8 cellular contexts compared by ENCODE assay signal in genomic region chr2:20667531-20668401, GRCh38. TPM values are rescaled to one million over a fixed set of nuclear protein-coding genes. Genes with fewer than 3 reads are reported as not detected.
DNase-seq lines count a peak whose midpoint lies in the region; ATAC-seq and TF ChIP-seq lines count a peak whose summit lies in the region.

No MANE protein-coding gene starts in this region.

- H3K4me3 ChIP-seq in lower lobe of right lung, result peak overlapping the region; percentile 46
- peak overlapping the region; percentile 45 to 53 for H3K4me3 ChIP-seq in uterus

- TF ChIP-seq CTCF in MCF 10A (IDR thresholded peaks at IDR 0.05; ENCODE audit: unreplicated experiment) (no peak), brain (conservative IDR thresholded peaks at IDR 0.05) (no peak), lower lobe of right lung (IDR thresholded peaks at IDR 0.05) (no peak), uterus (IDR thresholded peaks at IDR 0.05) (no peak)

- CTCF ChIA-PET in MCF 10A (lab: Yijun Ruan, JAX), result interaction anchor here (0.7 to 0.9 kb wide), 2 partner anchors 10 to 272 kb away, joined by 3 to 4 read pairs; no protein-coding TSS in a partner anchor

- H3K27ac Mint-ChIP-seq in MCF 10A (ENCODE audit: low read depth, unreplicated experiment) (no peak overlapping the region), brain (peak overlapping the region in 2 of 5 experiments; percentile 64 to 73)

- H3K9me3 ChIP-seq in lower lobe of right lung, result no peaks in the 10 kb centered on the region
- H3K9me3 ChIP-seq in uterus, result no peaks in the 10 kb centered on the region

- H3K4me1 Mint-ChIP-seq in MCF 10A (ENCODE audit: insufficient read depth, unreplicated experiment) (no peaks in the 10 kb centered on the region), brain (peaks cover 29% of the 10 kb centered on the region)

- in situ Hi-C loops in T47D (cut with HindIII; ENCODE audit: low pct_unique_long_range_greater_than_20kb, low sequenced_read_pairs), result no loop called here

- intact Hi-C loops in MCF 10A (cut with micrococcal nuclease) (no loop called here), lower lobe of right lung (cut with DNase I) (no loop called here), uterus (cut with DNase I; ENCODE audit: low total_unique reads) (loop anchor here (5.0 kb wide), 1 partner anchor 295 kb away; no protein-coding TSS in a partner anchor)

- no peak overlapping the region for H3K27ac ChIP-seq in lower lobe of right lung
- H3K27ac ChIP-seq in uterus, result peak overlapping the region; percentile 69 to 73

- POLR2A ChIA-PET in MCF 10A (lab: Yijun Ruan, JAX), result no interaction called here

- peaks cover 25% of the 10 kb centered on the region for H3K4me1 ChIP-seq in lower lobe of right lung
- H3K4me1 ChIP-seq in uterus, result peaks cover 0 to 11% of the 10 kb centered on the region in 2 donors

- H3K36me3 Mint-ChIP-seq in MCF 10A (ENCODE audit: insufficient read depth, unreplicated experiment) (peaks cover 13% of the 10 kb centered on the region), brain (no peaks in the 10 kb centered on the region)

- H3K36me3 ChIP-seq in lower lobe of right lung (no peaks in the 10 kb centered on the region), uterus (no peaks in the 10 kb centered on the region)

- BruUV-seq in MCF 10A (replicated peaks; lab: Mats Ljungman, UMichigan), result no TSS peak

- H3K9me3 Mint-ChIP-seq in MCF 10A (ENCODE audit: unreplicated experiment), result no peaks in the 10 kb centered on the region
- H3K9me3 Mint-ChIP-seq in brain, result peaks cover 0 to 4% (median 0%) of the 10 kb centered on the region in 5 experiments

- ATAC-seq in lower lobe of right lung, result peak; percentile 6 to 45
- no peak for ATAC-seq in HG03520 (IDR thresholded peaks at IDR 0.05; ENCODE audit: unreplicated experiment)

- H3K27me3 ChIP-seq in lower lobe of right lung (ENCODE audit: low read depth) (peaks cover 97% of the 10 kb centered on the region), uterus (peaks cover 0 to 6% of the 10 kb centered on the region in 2 donors)

- peaks cover 32% of the 10 kb centered on the region for H3K27me3 Mint-ChIP-seq in MCF 10A (ENCODE audit: insufficient read depth, unreplicated experiment)
- H3K27me3 Mint-ChIP-seq in brain, result peaks cover 95% of the 10 kb centered on the region

- no peak overlapping the region for H3K4me3 Mint-ChIP-seq in MCF 10A (ENCODE audit: unreplicated experiment)
- peak overlapping the region; percentile 69 to 84 (median 80) for H3K4me3 Mint-ChIP-seq in brain

- DNase-seq in T47D (ENCODE audit: low read depth in 1 of 2, low spot score in 1 of 2) (peak; percentile 36 to 72), MCF 10A (ENCODE audit: unreplicated experiment) (no peak), lower lobe of right lung (peak; percentile 41), uterus (no peak), pons (ENCODE audit: low spot score) (no peak), NCI-H2081 treated with DMSO at 0.1 percent for 48 hours (lab: John Stamatoyannopoulos, UW) (no peak)

- TF ChIP-seq POLR2A in uterus (IDR thresholded peaks at IDR 0.05), result no peak

RNA-seq across cellular contexts. Expression of gene GDF7, which starts 0.8 kb away (rescaled TPM):
- not detected in 2 replicates for total RNA-seq in MCF 10A (2022)
- polyA plus RNA-seq in brain (ENCODE audit: insufficient read depth, low read depth, low replicate concordance), result 0.10 TPM
- 0.62 TPM for total RNA-seq in lower lobe of right lung
- total RNA-seq in uterus, result 10 to 100 TPM in 1 of 4 donors, 1 to 10 TPM in 3; 1.5 to 45.6 (median 5.4) TPM

RNA-seq across cellular contexts. Expression of gene HS1BP3, which starts 16.9 kb away (rescaled TPM):
- 10.0 and 25.1 TPM in 2 replicates for total RNA-seq in MCF 10A (2022)
- 46.7 TPM for polyA plus RNA-seq in brain (ENCODE audit: insufficient read depth, low read depth, low replicate concordance)
- total RNA-seq in lower lobe of right lung, result 39.9 TPM
- total RNA-seq in uterus, result 10 to 100 TPM in 3 of 4 donors, 1 to 10 TPM in 1; 7.1 to 41.8 (median 28.4) TPM

Comparison
In these comparisons a context has a peak if more than half of its experiments do, and no peak if none do; other contexts are left out.
1. DNase-seq: peak in T47D (2 of 2) and lower lobe of right lung (single experiment); none in MCF 10A (single experiment), uterus (0 of 2), pons (single experiment) and NCI-H2081 treated with DMSO at 0.1 percent for 48 hours (single experiment).